ENCODE assay signal across 11 cellular contexts in genomic region chr7:112157072-112157471, GRCh38. TPM values are rescaled to one million over a fixed set of nuclear protein-coding genes. Genes with fewer than 3 reads are reported as not detected.
A peak's percentile ranks its signal among the peaks of the same experiment; 100 is the strongest.
DNase-seq lines count a peak whose midpoint lies in the region; ATAC-seq and TF ChIP-seq lines count a peak whose summit lies in the region.
"Had no signal": no experiment of that assay in that cellular context is flagged by ENCODE, and none has a peak within 500 bp of the region (broad histone marks: within the 10 kb centered on the region; RNA-seq: fewer than 3 reads in every experiment).

No MANE protein-coding gene starts in this region.

- WGBS in aorta, 2 donors, result 63 to 80% methylated on average over 4 of the region's 4 CpGs

- H3K36me3 Mint-ChIP-seq in activated T-helper 17 cell treated with anti-CD3 and anti-CD28 coated beads, Interleukin-2, amount 50 U/mL, for 72 hours (ENCODE audit: low read depth), result no peaks in the 10 kb centered on the region
- H3K36me3 Mint-ChIP-seq: memory B cell had no signal

- peaks cover 19% of the 10 kb centered on the region for H3K27me3 Mint-ChIP-seq in activated T-helper 17 cell treated with anti-CD3 and anti-CD28 coated beads, Interleukin-2, amount 50 U/mL, for 72 hours

- H3K27ac ChIP-seq in left lung (peak overlapping the region in 1 of 2 donors; percentile 7), aorta (ENCODE audit: low read depth in 1 of 2, low read length in 2 of 2) (no peak overlapping the region)
- H3K27ac ChIP-seq: right lobe of liver had no signal

- peak; percentile 32 for ATAC-seq in activated T-helper 17 cell treated with anti-CD3 and anti-CD28 coated beads, Interleukin-2, amount 50 U/mL, for 72 hours (replicated peaks)
- ATAC-seq in left lung (peak; percentile 26), aorta (ENCODE audit: low FRiP score) (no peak)
- ATAC-seq: right lobe of liver had no signal

- no peak overlapping the region for H3K4me3 ChIP-seq in left lung
- H3K4me3 ChIP-seq in aorta (ENCODE audit: low read length in 2 of 2), result no peak overlapping the region
- H3K4me3 ChIP-seq: right lobe of liver had no signal

- TF ChIP-seq CTCF in left lung (IDR thresholded peaks at IDR 0.05), result no peak

- H3K9me3 ChIP-seq in left lung (no peaks in the 10 kb centered on the region), aorta (ENCODE audit: control insufficient read depth, low read length) (no peaks in the 10 kb centered on the region)
- H3K9me3 ChIP-seq: right lobe of liver had no signal

- H3K27me3 ChIP-seq in left lung, result no peaks in the 10 kb centered on the region
- no peaks in the 10 kb centered on the region for H3K27me3 ChIP-seq in aorta (ENCODE audit: control insufficient read depth in 1 of 2, insufficient read depth in 2 of 2, low read length in 1 of 2)
- H3K27me3 ChIP-seq: right lobe of liver had no signal

- no peaks in the 10 kb centered on the region for H3K4me1 Mint-ChIP-seq in activated T-helper 17 cell treated with anti-CD3 and anti-CD28 coated beads, Interleukin-2, amount 50 U/mL, for 72 hours

- H3K4me1 ChIP-seq in left lung (peaks cover 26 to 37% of the 10 kb centered on the region in 2 donors), aorta (ENCODE audit: control insufficient read depth in 1 of 2, insufficient read depth in 2 of 2, low read length in 2 of 2) (peaks cover 0 to 3% of the 10 kb centered on the region in 2 donors)

- DNase-seq in EH (ENCODE audit: low read depth) (peak; percentile 9), Kasumi-1 (lab: John Stamatoyannopoulos, UW) (peak; percentile 34 to 37), left lung (no peak), anterior cingulate cortex (lab: John Stamatoyannopoulos, UW) (no peak), dermis blood vessel endothelial cell (no peak), HPDE6-E6E7 (ENCODE audit: extremely low spot score) (no peak), aorta (no peak)
- DNase-seq: activated gamma-delta T cell treated with Interleukin-2 at 50 U/mL for 16 hours, right lobe of liver had no signal

- no peak overlapping the region for H3K4me3 Mint-ChIP-seq in activated T-helper 17 cell treated with anti-CD3 and anti-CD28 coated beads, Interleukin-2, amount 50 U/mL, for 72 hours
- H3K4me3 Mint-ChIP-seq: memory B cell had no signal

- intact Hi-C loops in left lung (cut with DNase I) (no loop called here), aorta (cut with DNase I) (no loop called here)

- H3K9me3 Mint-ChIP-seq in activated T-helper 17 cell treated with anti-CD3 and anti-CD28 coated beads, Interleukin-2, amount 50 U/mL, for 72 hours, result no peaks in the 10 kb centered on the region
- H3K9me3 Mint-ChIP-seq: memory B cell had no signal

- H3K36me3 ChIP-seq in left lung (no peaks in the 10 kb centered on the region), aorta (ENCODE audit: control insufficient read depth in 1 of 2, insufficient read depth in 2 of 2, low read length in 1 of 2) (no peaks in the 10 kb centered on the region)
- H3K36me3 ChIP-seq: right lobe of liver had no signal

- H3K27ac Mint-ChIP-seq in activated T-helper 17 cell treated with anti-CD3 and anti-CD28 coated beads, Interleukin-2, amount 50 U/mL, for 72 hours, result no peak overlapping the region
- H3K27ac Mint-ChIP-seq: memory B cell had no signal

RNA-seq across cellular contexts. Expression of gene DOCK4, which starts 49.1 kb away (rescaled TPM):
- 1 to 10 TPM in 1 of 2 donors, under 1 TPM in 1; 0.50 to 1.5 TPM for total RNA-seq in activated T-helper 17 cell treated with anti-CD3 and anti-CD28 coated beads, Interleukin-2, amount 50 U/mL, for 72 hours
- 10 to 100 TPM; 38.9 to 63.6 TPM for total RNA-seq in left lung
- total RNA-seq in dermis blood vessel endothelial cell, result 155 and 162 TPM in 2 replicates
- total RNA-seq in aorta, result 10 to 100 TPM; 34.2 to 94.3 TPM
- polyA plus RNA-seq in aorta, result 1 to 10 TPM; 2.9 to 5.8 TPM

RNA-seq across cellular contexts. Expression of gene ZNF277, which starts 49.4 kb away (rescaled TPM):
- 10 to 100 TPM; 11.6 to 19.4 TPM for total RNA-seq in activated T-helper 17 cell treated with anti-CD3 and anti-CD28 coated beads, Interleukin-2, amount 50 U/mL, for 72 hours
- total RNA-seq in left lung, result 10 to 100 TPM; 19.8 to 29.8 TPM
- 43.8 and 61.9 TPM in 2 replicates for total RNA-seq in dermis blood vessel endothelial cell
- 10 to 100 TPM; 20.3 to 21.6 TPM for total RNA-seq in aorta
- polyA plus RNA-seq in aorta, result 10 to 100 TPM; 17.8 to 41.6 TPM

Comparison
In these comparisons a context has a peak if more than half of its experiments do, and no peak if none do; other contexts are left out.
1. DNase-seq: peak in EH (single experiment) and Kasumi-1 (2 of 2); none in left lung (0 of 2), anterior cingulate cortex (0 of 58), dermis blood vessel endothelial cell (single experiment), HPDE6-E6E7 (single experiment) and aorta (0 of 2).
2. RNA of gene DOCK4, which starts 49.1 kb away (total RNA-seq): 155 to 162 TPM in dermis blood vessel endothelial cell, 34.2 to 94.3 TPM in aorta and 38.9 to 63.6 TPM in left lung; 0.50 to 1.5 TPM in activated T-helper 17 cell treated with anti-CD3 and anti-CD28 coated beads, Interleukin-2, amount 50 U/mL, for 72 hours; every median in the first group is over 10 times any median in the second.